ENCODE assay signal across 8 cellular contexts in genomic region chr17:29590261-29590978, GRCh38. TPM values are rescaled to one million over a fixed set of nuclear protein-coding genes. Genes with fewer than 3 reads are reported as not detected.
DNase-seq lines count a peak whose midpoint lies in the region; ATAC-seq and TF ChIP-seq lines count a peak whose summit lies in the region.

No MANE protein-coding gene starts in this region.

- H3K27me3 ChIP-seq in AG04450 (ENCODE audit: control insufficient read depth, insufficient read depth, low read length) (no peaks in the 10 kb centered on the region), HCT116 (ENCODE audit: insufficient read depth, low read length) (no peaks in the 10 kb centered on the region), neuronal stem cell (ENCODE audit: control insufficient read depth in 3 of 3, insufficient read depth in 3 of 3, low read depth in 1 of 3, low read length in 3 of 3) (no peaks in the 10 kb centered on the region)

- peak overlapping the region; percentile 71 for H2BK15ac ChIP-seq in neuronal stem cell (ENCODE audit: low read length)

- BruUV-seq in HCT116 (replicated peaks; lab: Mats Ljungman, UMichigan) = no TSS peak

- no peak for DNase-seq in AG04450 (ENCODE audit: low read depth, low spot score)
- peak; percentile 13 for DNase-seq in HCT116 (ENCODE audit: low read depth, low spot score)
- no peak for DNase-seq in T-helper 17 cell
- no peak for DNase-seq in epithelial cell of proximal tubule (ENCODE audit: low read depth)
- no peak for DNase-seq in neuronal stem cell (ENCODE audit: low spot score)
- DNase-seq in stimulated activated CD4-positive, alpha-beta T cell treated with anti-CD3 and anti-CD28 coated beads, Interleukin-15, amount 100 ng/mL, for 24 hours = no peak

- H3K27ac Mint-ChIP-seq in T-helper 17 cell = peak overlapping the region; percentile 57

- no peak for TF ChIP-seq CTCF in AG04450 (IDR thresholded peaks at IDR 0.05; ENCODE audit: low read depth, low read length)
- TF ChIP-seq CTCF in HCT116 (IDR thresholded peaks at IDR 0.05 in 2 of 3, conservative IDR thresholded peaks at IDR 0.05 in 1 of 3; ENCODE audit: borderline replicate concordance in 1 of 3, insufficient read depth in 1 of 3, low read depth in 2 of 3, low read length in 2 of 3) = no peak
- no peak for TF ChIP-seq CTCF in epithelial cell of proximal tubule (conservative IDR thresholded peaks at IDR 0.05; ENCODE audit: low read depth, low read length)

- peak overlapping the region; percentile 47 for H2AK5ac ChIP-seq in neuronal stem cell (ENCODE audit: low read depth, low read length)

- peak overlapping the region; percentile 32 for H3K23ac ChIP-seq in neuronal stem cell (ENCODE audit: low read depth, low read length, poor library complexity)

- H4K91ac ChIP-seq in neuronal stem cell (ENCODE audit: low read depth, low read length, poor library complexity) = peak overlapping the region; percentile 1

- RAD21 ChIA-PET in HCT116 (lab: Charles Lee; ENCODE audit: low non-redundant PET in 1 of 2, low total read pairs in 2 of 2, uncharacterized antibody in 2 of 2, unreplicated experiment in 2 of 2) = no interaction called here

- H3K9me2 ChIP-seq in HCT116 (ENCODE audit: insufficient read depth) = no peaks in the 10 kb centered on the region

- peak overlapping the region; percentile 61 for H3K4me3 ChIP-seq in AG04450 (ENCODE audit: low read depth, low read length)
- peak overlapping the region; percentile 66 for H3K4me3 ChIP-seq in HCT116 (replicated peaks in 1 of 2; ENCODE audit: low read depth in 1 of 2, low read length in 2 of 2)
- H3K4me3 ChIP-seq in epithelial cell of proximal tubule (ENCODE audit: low read depth, low read length) = peak overlapping the region; percentile 63
- peak overlapping the region; percentile 1 to 66 for H3K4me3 ChIP-seq in neuronal stem cell (ENCODE audit: low read length in 2 of 2)

- H2BK12ac ChIP-seq in neuronal stem cell (ENCODE audit: low read length) = peak overlapping the region; percentile 93

- peaks cover 17% of the 10 kb centered on the region for H3K79me1 ChIP-seq in neuronal stem cell (ENCODE audit: low read depth, low read length)

- peaks cover 55% of the 10 kb centered on the region for H3K79me2 ChIP-seq in HCT116 (ENCODE audit: insufficient read depth, low read length)

- POLR2A ChIA-PET in AG04450 (lab: Yijun Ruan, JAX) = interaction anchor here (0.5 to 0.8 kb wide), 2 partner anchors 301 to 317 kb away, joined by 3 to 5 read pairs; no protein-coding TSS in a partner anchor
- POLR2A ChIA-PET in HCT116 (lab: Charles Lee) = interaction anchor here (0.7 to 1.0 kb wide), 2 partner anchors 24 to 220 kb away, joined by 3 read pairs; partner anchors contain the start of gene ABHD15

- WGBS in neuronal stem cell (ENCODE audit: extremely low coverage in 2 of 2, insufficient read length in 2 of 2, insufficient replicate concordance in 1 of 2), 2 donors = no CpG with 5 or more reads among the region's 28 CpGs

- H3K9ac ChIP-seq in HCT116 (ENCODE audit: low read length) (peak overlapping the region; percentile 84), neuronal stem cell (ENCODE audit: low read depth, low read length, poor library complexity) (peak overlapping the region; percentile 36)

- H4K20me1 ChIP-seq in HCT116 (ENCODE audit: insufficient read depth) = no peaks in the 10 kb centered on the region

- no peak overlapping the region for H3K14ac ChIP-seq in neuronal stem cell (ENCODE audit: low read length)

- peak overlapping the region; percentile 65 for H3K27ac ChIP-seq in AG04450 (ENCODE audit: low read depth, low read length)
- H3K27ac ChIP-seq in HCT116 (ENCODE audit: low read depth, low read length) = peak overlapping the region; percentile 94
- no peak overlapping the region for H3K27ac ChIP-seq in neuronal stem cell (replicated peaks; ENCODE audit: low read length)

- H3K4me2 ChIP-seq in HCT116 (ENCODE audit: low read length) (peak overlapping the region; percentile 91), neuronal stem cell (ENCODE audit: insufficient read depth, low read length, poor library complexity, severe bottlenecking) (peak overlapping the region; percentile 85)

- peaks cover 36 to 71% of the 10 kb centered on the region in 2 experiments for H3K4me1 ChIP-seq in HCT116 (ENCODE audit: control insufficient read depth in 1 of 2, insufficient read depth in 2 of 2, low read length in 2 of 2)
- peaks cover 40 to 51% of the 10 kb centered on the region in 2 donors for H3K4me1 ChIP-seq in neuronal stem cell (ENCODE audit: control insufficient read depth in 2 of 2, insufficient read depth in 1 of 2, low read depth in 1 of 2, low read length in 2 of 2)

- H3K36me3 ChIP-seq in HCT116 (ENCODE audit: control insufficient read depth in 1 of 2, insufficient read depth in 2 of 2, low read length in 2 of 2) = no peaks in the 10 kb centered on the region
- no peaks in the 10 kb centered on the region for H3K36me3 ChIP-seq in neuronal stem cell (replicated peaks in 1 of 2; ENCODE audit: control insufficient read depth in 2 of 2, insufficient read depth in 2 of 2, low read length in 2 of 2)

- ATAC-seq in HCT116 (peak; percentile 3), T-helper 17 cell (no peak), GM18909 (IDR thresholded peaks at IDR 0.05; ENCODE audit: poor library complexity, unreplicated experiment) (no peak), HG03469 (IDR thresholded peaks at IDR 0.05; ENCODE audit: unreplicated experiment) (no peak)

- H2AFZ ChIP-seq in HCT116 (ENCODE audit: low read depth, low read length, poor library complexity, severe bottlenecking) (peak overlapping the region; percentile 74), neuronal stem cell (ENCODE audit: low read length) (peak overlapping the region; percentile 89)

- no peak overlapping the region for H2BK5ac ChIP-seq in neuronal stem cell (ENCODE audit: low read length)

- H3K18ac ChIP-seq in neuronal stem cell (ENCODE audit: low read length) = peak overlapping the region; percentile 94

- no peak overlapping the region for H3K4ac ChIP-seq in neuronal stem cell (ENCODE audit: low read length)

- H3K4me1 Mint-ChIP-seq in T-helper 17 cell = peaks cover 48% of the 10 kb centered on the region

- no peaks in the 10 kb centered on the region for H3K27me3 Mint-ChIP-seq in T-helper 17 cell

- intact Hi-C loops in HCT116 (cut with micrococcal nuclease) = loop anchor here (10.0 kb wide), 1 partner anchor 446 kb away; no protein-coding TSS in a partner anchor

- H3K36me3 Mint-ChIP-seq in T-helper 17 cell (ENCODE audit: low read depth) = no peaks in the 10 kb centered on the region

- no peak for TF ChIP-seq RAD21 in HCT116 (IDR thresholded peaks at IDR 0.05; ENCODE audit: low read depth)

- no peak overlapping the region for H4K8ac ChIP-seq in neuronal stem cell (ENCODE audit: low read depth, low read length)

- H2BK120ac ChIP-seq in neuronal stem cell (ENCODE audit: low read depth, low read length) = no peak overlapping the region

- peak overlapping the region; percentile 89 for H3K4me3 Mint-ChIP-seq in T-helper 17 cell

- no peak for TF ChIP-seq POLR2A in HCT116 (IDR thresholded peaks at IDR 0.05; ENCODE audit: borderline replicate concordance, extremely low read depth, insufficient read depth, insufficient read length)

- H3K9me3 ChIP-seq in AG04450 (ENCODE audit: control insufficient read depth, insufficient read depth, low read length) (no peaks in the 10 kb centered on the region; the same call in 1 of the 2 replicates), HCT116 (ENCODE audit: control insufficient read depth in 1 of 2, insufficient read depth in 1 of 2, low read depth in 1 of 2, low read length in 2 of 2) (no peaks in the 10 kb centered on the region), T-helper 17 cell (ENCODE audit: control insufficient read depth, low read length, poor library complexity, severe bottlenecking) (no peaks in the 10 kb centered on the region), neuronal stem cell (replicated peaks in 1 of 2; ENCODE audit: control insufficient read depth in 2 of 2, insufficient read depth in 1 of 2, low read depth in 1 of 2, low read length in 2 of 2) (no peaks in the 10 kb centered on the region)

- CTCF ChIA-PET in AG04450 (lab: Charles Lee) = interaction anchor here (0.6 to 2.4 kb wide), 16 partner anchors 10 to 523 kb away, joined by 3 to 23 read pairs (median 4); partner anchors contain the start of gene TP53I13
- CTCF ChIA-PET in HCT116 (lab: Charles Lee) = interaction anchor here (0.6 to 3.4 kb wide), 10 partner anchors 11 to 466 kb away, joined by 3 to 57 read pairs (median 10); partner anchors contain the start of genes ABHD15 and TP53I13

RNA-seq across cellular contexts. Expression of gene GIT1, which starts 1.0 kb away (rescaled TPM):
- polyA plus RNA-seq in AG04450 (2011; rRNA removed) = 20.7 and 24.5 TPM in 2 replicates
- 36.5 and 44.0 TPM in 2 replicates for polyA minus RNA-seq in AG04450 (2011; rRNA and poly(A)+ RNA removed)
- total RNA-seq in HCT116 (2021; ENCODE audit: unreplicated experiment) (76.5 TPM), T-helper 17 cell (10 to 100 TPM; 45.4 to 48.3 TPM), epithelial cell of proximal tubule (61.3 and 74.3 TPM in 2 replicates)
- 55.6 and 64.3 TPM in 2 replicates for polyA plus RNA-seq in HCT116 (2012)
- polyA plus RNA-seq in neuronal stem cell (2013, experiment 1 of 2) = 63.2 TPM
- polyA plus RNA-seq in neuronal stem cell (2013, experiment 2 of 2) = 65.1 TPM

RNA-seq across cellular contexts. Expression of gene ANKRD13B, which starts 2.5 kb away (rescaled TPM):
- polyA plus RNA-seq in AG04450 (2011; rRNA removed) = 2.5 and 2.7 TPM in 2 replicates
- polyA minus RNA-seq in AG04450 (2011; rRNA and poly(A)+ RNA removed) = 3.8 and 3.9 TPM in 2 replicates
- 27.4 TPM for total RNA-seq in HCT116 (2021; ENCODE audit: unreplicated experiment)
- polyA plus RNA-seq in HCT116 (2012) = 11.6 and 11.9 TPM in 2 replicates
- total RNA-seq in T-helper 17 cell = 1 to 10 TPM; 5.9 to 7.9 TPM
- 12.9 and 30.7 TPM in 2 replicates for total RNA-seq in epithelial cell of proximal tubule
- 24.5 TPM for polyA plus RNA-seq in neuronal stem cell (2013, experiment 1 of 2)
- polyA plus RNA-seq in neuronal stem cell (2013, experiment 2 of 2) = 23.7 TPM

RNA-seq across cellular contexts. Expression of gene TP53I13, which starts 21.9 kb away (rescaled TPM):
- 17.8 and 26.1 TPM in 2 replicates for polyA plus RNA-seq in AG04450 (2011; rRNA removed)
- 31.8 and 47.2 TPM in 2 replicates for polyA minus RNA-seq in AG04450 (2011; rRNA and poly(A)+ RNA removed)
- 33.3 TPM for total RNA-seq in HCT116 (2021; ENCODE audit: unreplicated experiment)
- polyA plus RNA-seq in HCT116 (2012) = 41.7 and 44.9 TPM in 2 replicates
- 10 to 100 TPM; 92.2 to 98.6 TPM for total RNA-seq in T-helper 17 cell
- 77.6 and 78.8 TPM in 2 replicates for total RNA-seq in epithelial cell of proximal tubule
- 32.2 TPM for polyA plus RNA-seq in neuronal stem cell (2013, experiment 1 of 2)
- 30.4 TPM for polyA plus RNA-seq in neuronal stem cell (2013, experiment 2 of 2)

RNA-seq across cellular contexts. Expression of gene ABHD15, which starts 23.6 kb away (rescaled TPM):
- polyA plus RNA-seq in AG04450 (2011; rRNA removed) = 5.3 and 5.4 TPM in 2 replicates
- 5.8 and 6.4 TPM in 2 replicates for polyA minus RNA-seq in AG04450 (2011; rRNA and poly(A)+ RNA removed)
- 8.2 TPM for total RNA-seq in HCT116 (2021; ENCODE audit: unreplicated experiment)
- 4.9 and 5.1 TPM in 2 replicates for polyA plus RNA-seq in HCT116 (2012)
- total RNA-seq in T-helper 17 cell = 10 to 100 TPM; 14.2 to 15.6 TPM
- total RNA-seq in epithelial cell of proximal tubule = 8.2 and 11.3 TPM in 2 replicates
- polyA plus RNA-seq in neuronal stem cell (2013, experiment 1 of 2) = 2.6 TPM
- 2.5 TPM for polyA plus RNA-seq in neuronal stem cell (2013, experiment 2 of 2)

RNA-seq across cellular contexts. Expression of gene CORO6, which starts 32.3 kb away (rescaled TPM):
- 8.8 and 9.3 TPM in 2 replicates for polyA plus RNA-seq in AG04450 (2011; rRNA removed)
- 19.3 and 21.6 TPM in 2 replicates for polyA minus RNA-seq in AG04450 (2011; rRNA and poly(A)+ RNA removed)
- 8.7 TPM for total RNA-seq in HCT116 (2021; ENCODE audit: unreplicated experiment)
- 9.3 and 11.9 TPM in 2 replicates for polyA plus RNA-seq in HCT116 (2012)
- 1 to 10 TPM; 1.7 to 2.6 TPM for total RNA-seq in T-helper 17 cell
- 4.4 and 28.7 TPM in 2 replicates for total RNA-seq in epithelial cell of proximal tubule
- 5.2 TPM for polyA plus RNA-seq in neuronal stem cell (2013, experiment 1 of 2)
- polyA plus RNA-seq in neuronal stem cell (2013, experiment 2 of 2) = 5.5 TPM
